Comparison of ENCODE assay signal across 8 cellular contexts in genomic region chr14:103104654-103105511, GRCh38. TPM values are rescaled to one million over a fixed set of nuclear protein-coding genes. Genes with fewer than 3 reads are reported as not detected.
DNase-seq lines count a peak whose midpoint lies in the region; ATAC-seq and TF ChIP-seq lines count a peak whose summit lies in the region.

No MANE protein-coding gene starts in this region.

- TF ChIP-seq CTCF in 22Rv1 (IDR thresholded peaks at IDR 0.05): peak; percentile 95
- TF ChIP-seq CTCF in GM13977 (IDR thresholded peaks at IDR 0.05; ENCODE audit: extremely low read depth, insufficient read depth, missing control alignments): peak; percentile 99
- TF ChIP-seq CTCF in VCaP (conservative IDR thresholded peaks at IDR 0.05): peak; percentile 96
- TF ChIP-seq CTCF in brain (conservative IDR thresholded peaks at IDR 0.05): peak; percentile 95 to 98

- peaks cover 21% of the 10 kb centered on the region for H3K4me1 Mint-ChIP-seq in brain

- in situ Hi-C loops in GM13977 (cut with MboI; ENCODE audit: low pct_unique_long_range_greater_than_20kb, low sequenced_read_pairs, unreplicated experiment): no loop called here

- H3K36me3 ChIP-seq in MG63: no peaks in the 10 kb centered on the region

- ATAC-seq in GM18870 (IDR thresholded peaks at IDR 0.05; ENCODE audit: unreplicated experiment): no peak

- H3K9me3 Mint-ChIP-seq in brain: peaks cover 0 to 3% (median 0%) of the 10 kb centered on the region in 5 experiments

- H3K27ac ChIP-seq in 22Rv1 (no peak overlapping the region), VCaP (peak overlapping the region; percentile 52)

- DNase-seq in GM13977 (ENCODE audit: low spot score) (peak; percentile 94), MG63 (peak; percentile 30), iris pigment epithelial cell (ENCODE audit: low read depth) (peak; percentile 42)
- DNase-seq in stimulated activated CD4-positive, alpha-beta T cell treated with anti-CD3 and anti-CD28 coated beads, Interleukin-2, amount 100 ng/mL, for 4 hours (ENCODE audit: low read depth): peak; percentile 57

- no peaks in the 10 kb centered on the region for H3K27me3 ChIP-seq in MG63

- peak overlapping the region; percentile 1 to 75 (median 69) for H3K4me3 Mint-ChIP-seq in brain

- H3K36me3 Mint-ChIP-seq in brain: no peaks in the 10 kb centered on the region

- no peaks in the 10 kb centered on the region for H3K9me3 ChIP-seq in MG63

- H3K27me3 Mint-ChIP-seq in brain: peaks cover 20% of the 10 kb centered on the region

- no peak overlapping the region for H3K4me3 ChIP-seq in MG63

- H3K27ac Mint-ChIP-seq in brain: peak overlapping the region; percentile 5 to 75 (median 46)

RNA-seq across cellular contexts. Expression of gene EXOC3L4, which starts 10.4 kb away (rescaled TPM):
- total RNA-seq in MG63 (2014; rRNA removed; shearing (Covaris generic); ENCODE audit: low replicate concordance): 0.17 TPM in 1 of 2 replicates, not detected in the other
- not detected for polyA plus RNA-seq in brain (ENCODE audit: insufficient read depth, low read depth, low replicate concordance)

RNA-seq across cellular contexts. Expression of gene TNFAIP2, which starts 18.4 kb away (rescaled TPM):
- total RNA-seq in MG63 (2014; rRNA removed; shearing (Covaris generic); ENCODE audit: low replicate concordance): 86.5 and 90.4 TPM in 2 replicates
- polyA plus RNA-seq in brain (ENCODE audit: insufficient read depth, low read depth, low replicate concordance): 19.6 TPM

RNA-seq across cellular contexts. Expression of gene LBHD2, which starts 20.9 kb away (rescaled TPM):
- not detected in 2 replicates for total RNA-seq in MG63 (2014; rRNA removed; shearing (Covaris generic); ENCODE audit: low replicate concordance)
- polyA plus RNA-seq in brain (ENCODE audit: insufficient read depth, low read depth, low replicate concordance): not detected

RNA-seq across cellular contexts. Expression of gene CDC42BPB, which starts 47.5 kb away (rescaled TPM):
- total RNA-seq in MG63 (2014; rRNA removed; shearing (Covaris generic); ENCODE audit: low replicate concordance): 8.3 and 11.7 TPM in 2 replicates
- polyA plus RNA-seq in brain (ENCODE audit: insufficient read depth, low read depth, low replicate concordance): 82.7 TPM

Comparison
In these comparisons a context has a peak if more than half of its experiments do, and no peak if none do; other contexts are left out.
1. DNase-seq: peak in every context shown above with its lines; median percentile 94 in GM13977; 57 in stimulated activated CD4-positive, alpha-beta T cell treated with anti-CD3 and anti-CD28 coated beads, Interleukin-2, amount 100 ng/mL, for 4 hours; 42 in iris pigment epithelial cell; 30 in MG63.